22 cellular contexts compared by ENCODE assay signal in the genomic region with DNA sequence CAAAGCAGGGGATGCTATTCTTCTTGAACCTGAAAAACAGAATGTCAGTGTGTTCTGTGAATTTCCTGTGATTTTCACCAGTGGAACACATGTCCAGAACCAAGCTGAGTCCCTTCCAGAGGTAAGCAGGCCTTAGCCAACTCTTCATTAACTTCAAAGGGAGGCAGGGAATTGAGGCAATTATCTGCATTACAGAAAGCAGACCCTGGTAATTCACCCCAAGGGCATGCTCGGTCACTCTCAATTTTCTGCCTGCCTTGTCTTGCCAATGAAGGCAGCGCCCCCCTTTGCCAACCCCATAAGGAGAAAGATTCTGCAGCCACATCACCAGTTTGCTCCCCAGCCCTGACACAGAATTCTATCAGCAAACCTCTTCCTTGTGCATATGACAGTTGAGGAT.
DNase-seq lines count a peak whose midpoint lies in the region; ATAC-seq, FAIRE-seq and TF ChIP-seq lines count a peak whose summit lies in the region.
"Had no signal": no experiment of that assay in that cellular context is flagged by ENCODE, and none has a peak within 500 bp of the region (broad histone marks: within the 10 kb centered on the region; RNA-seq: fewer than 3 reads in every experiment).

No MANE protein-coding gene starts in this region.

- no peak overlapping the region for H2BK120ac ChIP-seq in H1 (replicated peaks; ENCODE audit: low read depth, low read length)

- no peaks in the 10 kb centered on the region for H3K23me2 ChIP-seq in H1 (ENCODE audit: low read depth, low read length)

- no peak overlapping the region for H2BK20ac ChIP-seq in H1 (ENCODE audit: low read length)

- H3K9me3 Mint-ChIP-seq in GM23338: no peaks in the 10 kb centered on the region
- H3K9me3 Mint-ChIP-seq in neural progenitor cell: no peaks in the 10 kb centered on the region
- peaks cover 2% of the 10 kb centered on the region for H3K9me3 Mint-ChIP-seq in activated CD8-positive, alpha-beta memory T cell treated with anti-CD3 and anti-CD28 coated beads, Interleukin-2, amount 10 ng/mL, durations not matched to agents 7 days and 5 days (ENCODE audit: low read depth)
- H3K9me3 Mint-ChIP-seq: CD4-positive, alpha-beta memory T cell had no signal

- H2BK15ac ChIP-seq in H1 (ENCODE audit: low read length): no peak overlapping the region

- CTCF ChIA-PET in H1 (lab: Charles Lee; ENCODE audit: partially characterized antibody): interaction anchor here (1.0 kb wide), 1 partner anchor 228 kb away, joined by 3 read pairs; no protein-coding TSS in a partner anchor
- CTCF ChIA-PET in activated CD8-positive, alpha-beta memory T cell treated with anti-CD3 and anti-CD28 coated beads, Interleukin-2, amount 10 ng/mL, durations not matched to agents 7 days and 5 days (lab: Charles Lee): no interaction called here

- H3K27ac ChIP-seq in GM23338 (ENCODE audit: low read depth): no peak overlapping the region
- no peak overlapping the region for H3K27ac ChIP-seq in H1 (ENCODE audit: low read depth, low read length)
- H3K27ac ChIP-seq in neural progenitor cell: no peak overlapping the region
- H3K27ac ChIP-seq: BLaER1, GM23248, RWPE1 had no signal

- no peaks in the 10 kb centered on the region for H3K27me3 ChIP-seq in GM23338 (ENCODE audit: insufficient read depth)
- no peaks in the 10 kb centered on the region for H3K27me3 ChIP-seq in H1 (replicated peaks in 1 of 4; ENCODE audit: control insufficient read depth in 3 of 4, extremely low read depth in 1 of 4, insufficient read depth in 3 of 4, low read length in 3 of 4)
- no peaks in the 10 kb centered on the region for H3K27me3 ChIP-seq in neural progenitor cell
- H3K27me3 ChIP-seq: BLaER1 had no signal

- H4K20me1 ChIP-seq in GM23338 (replicated peaks; ENCODE audit: insufficient read depth) (no peaks in the 10 kb centered on the region), H1 (replicated peaks in 1 of 2; ENCODE audit: control insufficient read depth in 1 of 2, insufficient read depth in 2 of 2, low read length in 2 of 2) (no peaks in the 10 kb centered on the region), neural progenitor cell (ENCODE audit: low read depth) (no peaks in the 10 kb centered on the region)
- H4K20me1 ChIP-seq: BLaER1 had no signal

- H3K4me2 ChIP-seq in GM23338: peak overlapping the region; percentile 9; the same call in 1 of the 2 replicates
- H3K4me2 ChIP-seq in H1 (ENCODE audit: insufficient read depth in 1 of 2, low read depth in 2 of 2, low read length in 2 of 2): no peak overlapping the region
- no peak overlapping the region for H3K4me2 ChIP-seq in neural progenitor cell
- H3K4me2 ChIP-seq: BLaER1 had no signal

- POLR2A ChIA-PET in H1 (lab: Charles Lee; ENCODE audit: partially characterized antibody): no interaction called here

- DNase-seq in GM23338 (ENCODE audit: low spot score): peak; percentile 33
- DNase-seq in SK-N-DZ (ENCODE audit: low spot score): peak; percentile 78
- peak in 1 of 2 experiments; percentile 25 for DNase-seq in H1 (ENCODE audit: low read depth in 1 of 2, low spot score in 2 of 2)
- DNase-seq in neural progenitor cell (ENCODE audit: low spot score): no peak
- DNase-seq in germinal center (ENCODE audit: low spot score): no peak
- no peak for DNase-seq in SW480 (ENCODE audit: low spot score)
- no peak for DNase-seq in activated CD8-positive, alpha-beta memory T cell treated with anti-CD3 and anti-CD28 coated beads, Interleukin-2, amount 10 ng/mL, durations not matched to agents 7 days and 5 days
- DNase-seq: CD4-positive, alpha-beta memory T cell; DMS153; MV-4-11; NCI-H1105 treated with DMSO at 0.1 percent for 48 hours; NCI-H187 treated with DMSO at 0.1 percent for 48 hours; NCI-H2107; NK-92 treated with Interleukin-12 subunit alpha and Interleukin-12 subunit beta, amount 100 ng/mL, for 24 hours; SIG-M5 had no signal

- no peak overlapping the region for H3K4ac ChIP-seq in H1 (replicated peaks; ENCODE audit: insufficient read length, low read depth, low read length)

- TF ChIP-seq POLR2A in H1 (IDR thresholded peaks at IDR 0.05; ENCODE audit: control extremely low read depth in 1 of 2, low read depth in 2 of 2, low read length in 2 of 2): no peak

- H3K4me1 Mint-ChIP-seq in GM23338 (peaks cover 20% of the 10 kb centered on the region), neural progenitor cell (peaks cover 7% of the 10 kb centered on the region)
- H3K4me1 Mint-ChIP-seq in activated CD8-positive, alpha-beta memory T cell treated with anti-CD3 and anti-CD28 coated beads, Interleukin-2, amount 10 ng/mL, durations not matched to agents 7 days and 5 days: peaks cover 1% of the 10 kb centered on the region
- H3K4me1 Mint-ChIP-seq: CD4-positive, alpha-beta memory T cell; IgD-negative memory B cell had no signal

- H2BK5ac ChIP-seq in H1 (ENCODE audit: low read depth, low read length): no peak overlapping the region

- H3K23ac ChIP-seq in H1 (ENCODE audit: insufficient read length): no peak overlapping the region

- no peak overlapping the region for H3K14ac ChIP-seq in H1 (ENCODE audit: insufficient read length)

- peak overlapping the region; percentile 69 for H2AFZ ChIP-seq in GM23338
- H2AFZ ChIP-seq in H1 (ENCODE audit: low read length): no peak overlapping the region
- peak overlapping the region; percentile 22 for H2AFZ ChIP-seq in neural progenitor cell (replicated peaks)
- H2AFZ ChIP-seq: GM23248 had no signal

- no peak overlapping the region for H2BK12ac ChIP-seq in H1 (ENCODE audit: low read depth, low read length)

- H3K4me1 ChIP-seq in GM23338 (ENCODE audit: insufficient read depth): peaks cover 23% of the 10 kb centered on the region
- H3K4me1 ChIP-seq in H1 (replicated peaks in 1 of 4; ENCODE audit: control insufficient read depth in 3 of 4, insufficient read depth in 4 of 4, low read length in 3 of 4): peaks cover 2 to 7% (median 5%) of the 10 kb centered on the region in 4 experiments; a peak in 4 of 7 replicates
- H3K4me1 ChIP-seq in neural progenitor cell: peaks cover 13% of the 10 kb centered on the region
- H3K4me1 ChIP-seq: BLaER1 had no signal

- H3F3A ChIP-seq in GM23338 (replicated peaks; ENCODE audit: low read depth) (no peaks in the 10 kb centered on the region), neural progenitor cell (ENCODE audit: low read depth) (no peaks in the 10 kb centered on the region)

- TF ChIP-seq CTCF in GM23338 (conservative IDR thresholded peaks at IDR 0.05; ENCODE audit: low read depth in 2 of 2): peak in 1 of 2 experiments; percentile 59; a peak in 2 of 4 replicates
- peak; percentile 0 to 26 (median 7); a peak in 3 of 4 replicates for TF ChIP-seq CTCF in H1 (IDR thresholded peaks at IDR 0.05; ENCODE audit: control extremely low read depth in 1 of 3, insufficient read depth in 1 of 3, low read depth in 1 of 3, low read length in 3 of 3)
- peak; percentile 4 for TF ChIP-seq CTCF in neural progenitor cell (IDR thresholded peaks at IDR 0.05)

- H3K9me3 ChIP-seq in H1 (ENCODE audit: insufficient read depth in 2 of 2, low read depth in 1 of 2, low read length in 1 of 2): no peaks in the 10 kb centered on the region
- no peaks in the 10 kb centered on the region for H3K9me3 ChIP-seq in neural progenitor cell (ENCODE audit: low read depth)
- H3K9me3 ChIP-seq: BLaER1 had no signal

- peak; percentile 7 for FAIRE-seq in H1 (lab: Jason Lieb, UNC)
- FAIRE-seq: G401.6, GM12892 had no signal

- no peaks in the 10 kb centered on the region for H3K9me2 ChIP-seq in GM23338 (ENCODE audit: insufficient read depth)

- no peak overlapping the region for H3K56ac ChIP-seq in H1 (replicated peaks; ENCODE audit: insufficient read length, low read depth, low read length)

- no peak overlapping the region for H3K18ac ChIP-seq in H1 (ENCODE audit: extremely low read depth, low read length)

- H3K4me3 ChIP-seq in GM23338 (no peak overlapping the region), H1 (ENCODE audit: extremely low read depth in 1 of 4, insufficient read depth in 2 of 4, low read depth in 3 of 4, low read length in 4 of 4) (no peak overlapping the region), neural progenitor cell (no peak overlapping the region)
- H3K4me3 ChIP-seq: BLaER1, GM23248 had no signal

- ATAC-seq in GM23338: peak; percentile 54; the same call in 2 of the 3 replicates
- ATAC-seq in activated CD8-positive, alpha-beta memory T cell treated with anti-CD3 and anti-CD28 coated beads, Interleukin-2, amount 10 ng/mL, durations not matched to agents 7 days and 5 days: no peak
- ATAC-seq: HCT116 had no signal

- H3K36me3 Mint-ChIP-seq in GM23338 (ENCODE audit: low read depth) (no peaks in the 10 kb centered on the region), neural progenitor cell (no peaks in the 10 kb centered on the region)
- H3K36me3 Mint-ChIP-seq in activated CD8-positive, alpha-beta memory T cell treated with anti-CD3 and anti-CD28 coated beads, Interleukin-2, amount 10 ng/mL, durations not matched to agents 7 days and 5 days: peaks cover 16% of the 10 kb centered on the region
- H3K36me3 Mint-ChIP-seq: CD4-positive, alpha-beta memory T cell had no signal

- H3K79me1 ChIP-seq in H1 (ENCODE audit: low read depth, low read length): no peaks in the 10 kb centered on the region

- H3K79me2 ChIP-seq in GM23338 (replicated peaks; ENCODE audit: insufficient read depth) (no peaks in the 10 kb centered on the region), H1 (ENCODE audit: control insufficient read depth in 1 of 2, insufficient read depth in 2 of 2, low read length in 2 of 2) (no peaks in the 10 kb centered on the region), neural progenitor cell (ENCODE audit: low read depth) (no peaks in the 10 kb centered on the region)

- H2AK5ac ChIP-seq in H1 (ENCODE audit: low read depth, low read length): no peak overlapping the region

- TF ChIP-seq EP300 in H1 (IDR thresholded peaks at IDR 0.05; ENCODE audit: borderline replicate concordance in 1 of 2, low read depth in 2 of 2, low read length in 2 of 2): no peak

- no peak overlapping the region for H4K8ac ChIP-seq in H1 (ENCODE audit: extremely low read depth, insufficient read depth, low read length)

- TF ChIP-seq RAD21 in H1 (IDR thresholded peaks at IDR 0.05 in 1 of 2, conservative IDR thresholded peaks at IDR 0.05 in 1 of 2; ENCODE audit: low read depth in 2 of 2, low read length in 2 of 2): peak; percentile 48 to 52

- 48% methylated on average over 2 of the region's 2 CpGs; no CpG with 5 or more reads in 1 of the 2 experiments for WGBS in H1 (ENCODE audit: extremely low coverage in 1 of 2, insufficient coverage in 1 of 2, insufficient read length in 1 of 2, insufficient replicate concordance in 2 of 2, low coverage in 1 of 2, low lambda C conversion rate in 2 of 2, missing lambda C conversion rate in 1 of 2), 2 experiments

- no peak overlapping the region for H3K4me3 Mint-ChIP-seq in GM23338
- no peak overlapping the region for H3K4me3 Mint-ChIP-seq in neural progenitor cell
- H3K4me3 Mint-ChIP-seq in activated CD8-positive, alpha-beta memory T cell treated with anti-CD3 and anti-CD28 coated beads, Interleukin-2, amount 10 ng/mL, durations not matched to agents 7 days and 5 days: no peak overlapping the region
- H3K4me3 Mint-ChIP-seq: CD4-positive, alpha-beta memory T cell; IgD-negative memory B cell had no signal

- no peak overlapping the region for H3K27ac Mint-ChIP-seq in GM23338
- H3K27ac Mint-ChIP-seq in neural progenitor cell: no peak overlapping the region
- no peak overlapping the region for H3K27ac Mint-ChIP-seq in activated CD8-positive, alpha-beta memory T cell treated with anti-CD3 and anti-CD28 coated beads, Interleukin-2, amount 10 ng/mL, durations not matched to agents 7 days and 5 days
- H3K27ac Mint-ChIP-seq: IgD-negative memory B cell had no signal

- no peak overlapping the region for H4K91ac ChIP-seq in H1 (replicated peaks; ENCODE audit: insufficient read length, low read length)

- H4K5ac ChIP-seq in H1 (ENCODE audit: insufficient read length, low read depth, low read length): no peak overlapping the region

- no peak overlapping the region for H3K9ac ChIP-seq in H1 (replicated peaks in 1 of 4; ENCODE audit: extremely low read depth in 1 of 4, low read depth in 3 of 4, low read length in 3 of 4)
- H3K9ac ChIP-seq in neural progenitor cell: no peak overlapping the region
- H3K9ac ChIP-seq: BLaER1, GM23248 had no signal

- no peaks in the 10 kb centered on the region for H3K36me3 ChIP-seq in GM23338 (ENCODE audit: insufficient read depth)
- no peaks in the 10 kb centered on the region for H3K36me3 ChIP-seq in H1 (ENCODE audit: control insufficient read depth in 2 of 4, insufficient read depth in 4 of 4, low read length in 3 of 4)
- H3K36me3 ChIP-seq in neural progenitor cell: no peaks in the 10 kb centered on the region
- H3K36me3 ChIP-seq: BLaER1 had no signal

- H3K27me3 Mint-ChIP-seq in GM23338 (ENCODE audit: insufficient read depth, low read depth, poor library complexity) (no peaks in the 10 kb centered on the region), neural progenitor cell (ENCODE audit: insufficient read depth, low read depth) (peaks cover 2% of the 10 kb centered on the region)
- H3K27me3 Mint-ChIP-seq in activated CD8-positive, alpha-beta memory T cell treated with anti-CD3 and anti-CD28 coated beads, Interleukin-2, amount 10 ng/mL, durations not matched to agents 7 days and 5 days: no peaks in the 10 kb centered on the region
- H3K27me3 Mint-ChIP-seq: CD4-positive, alpha-beta memory T cell; IgD-negative memory B cell had no signal

Comparison
In these comparisons a context has a peak if more than half of its experiments do, and no peak if none do; other contexts are left out.
1. DNase-seq: peak in GM23338 (single experiment) and SK-N-DZ (single experiment); none in neural progenitor cell (single experiment), germinal center (single experiment), SW480 (single experiment) and activated CD8-positive, alpha-beta memory T cell treated with anti-CD3 and anti-CD28 coated beads, Interleukin-2, amount 10 ng/mL, durations not matched to agents 7 days and 5 days (single experiment).